Comparison of ENCODE assay signal across 1 cellular context in genomic region chr4:40056722-40057539, GRCh38.
TF ChIP-seq lines count a peak whose summit lies in the region.

TSS of gene N4BP2 (plus strand) at chr4:40056850. CDS start at chr4:40097341, 40,491 bp downstream.

TF ChIP-seq in HepG2, 621 proteins besides CTCF, POLR2A, EP300 and RAD21 (continued from another document and continues in another):
- TF ChIP-seq, protein P1, sequence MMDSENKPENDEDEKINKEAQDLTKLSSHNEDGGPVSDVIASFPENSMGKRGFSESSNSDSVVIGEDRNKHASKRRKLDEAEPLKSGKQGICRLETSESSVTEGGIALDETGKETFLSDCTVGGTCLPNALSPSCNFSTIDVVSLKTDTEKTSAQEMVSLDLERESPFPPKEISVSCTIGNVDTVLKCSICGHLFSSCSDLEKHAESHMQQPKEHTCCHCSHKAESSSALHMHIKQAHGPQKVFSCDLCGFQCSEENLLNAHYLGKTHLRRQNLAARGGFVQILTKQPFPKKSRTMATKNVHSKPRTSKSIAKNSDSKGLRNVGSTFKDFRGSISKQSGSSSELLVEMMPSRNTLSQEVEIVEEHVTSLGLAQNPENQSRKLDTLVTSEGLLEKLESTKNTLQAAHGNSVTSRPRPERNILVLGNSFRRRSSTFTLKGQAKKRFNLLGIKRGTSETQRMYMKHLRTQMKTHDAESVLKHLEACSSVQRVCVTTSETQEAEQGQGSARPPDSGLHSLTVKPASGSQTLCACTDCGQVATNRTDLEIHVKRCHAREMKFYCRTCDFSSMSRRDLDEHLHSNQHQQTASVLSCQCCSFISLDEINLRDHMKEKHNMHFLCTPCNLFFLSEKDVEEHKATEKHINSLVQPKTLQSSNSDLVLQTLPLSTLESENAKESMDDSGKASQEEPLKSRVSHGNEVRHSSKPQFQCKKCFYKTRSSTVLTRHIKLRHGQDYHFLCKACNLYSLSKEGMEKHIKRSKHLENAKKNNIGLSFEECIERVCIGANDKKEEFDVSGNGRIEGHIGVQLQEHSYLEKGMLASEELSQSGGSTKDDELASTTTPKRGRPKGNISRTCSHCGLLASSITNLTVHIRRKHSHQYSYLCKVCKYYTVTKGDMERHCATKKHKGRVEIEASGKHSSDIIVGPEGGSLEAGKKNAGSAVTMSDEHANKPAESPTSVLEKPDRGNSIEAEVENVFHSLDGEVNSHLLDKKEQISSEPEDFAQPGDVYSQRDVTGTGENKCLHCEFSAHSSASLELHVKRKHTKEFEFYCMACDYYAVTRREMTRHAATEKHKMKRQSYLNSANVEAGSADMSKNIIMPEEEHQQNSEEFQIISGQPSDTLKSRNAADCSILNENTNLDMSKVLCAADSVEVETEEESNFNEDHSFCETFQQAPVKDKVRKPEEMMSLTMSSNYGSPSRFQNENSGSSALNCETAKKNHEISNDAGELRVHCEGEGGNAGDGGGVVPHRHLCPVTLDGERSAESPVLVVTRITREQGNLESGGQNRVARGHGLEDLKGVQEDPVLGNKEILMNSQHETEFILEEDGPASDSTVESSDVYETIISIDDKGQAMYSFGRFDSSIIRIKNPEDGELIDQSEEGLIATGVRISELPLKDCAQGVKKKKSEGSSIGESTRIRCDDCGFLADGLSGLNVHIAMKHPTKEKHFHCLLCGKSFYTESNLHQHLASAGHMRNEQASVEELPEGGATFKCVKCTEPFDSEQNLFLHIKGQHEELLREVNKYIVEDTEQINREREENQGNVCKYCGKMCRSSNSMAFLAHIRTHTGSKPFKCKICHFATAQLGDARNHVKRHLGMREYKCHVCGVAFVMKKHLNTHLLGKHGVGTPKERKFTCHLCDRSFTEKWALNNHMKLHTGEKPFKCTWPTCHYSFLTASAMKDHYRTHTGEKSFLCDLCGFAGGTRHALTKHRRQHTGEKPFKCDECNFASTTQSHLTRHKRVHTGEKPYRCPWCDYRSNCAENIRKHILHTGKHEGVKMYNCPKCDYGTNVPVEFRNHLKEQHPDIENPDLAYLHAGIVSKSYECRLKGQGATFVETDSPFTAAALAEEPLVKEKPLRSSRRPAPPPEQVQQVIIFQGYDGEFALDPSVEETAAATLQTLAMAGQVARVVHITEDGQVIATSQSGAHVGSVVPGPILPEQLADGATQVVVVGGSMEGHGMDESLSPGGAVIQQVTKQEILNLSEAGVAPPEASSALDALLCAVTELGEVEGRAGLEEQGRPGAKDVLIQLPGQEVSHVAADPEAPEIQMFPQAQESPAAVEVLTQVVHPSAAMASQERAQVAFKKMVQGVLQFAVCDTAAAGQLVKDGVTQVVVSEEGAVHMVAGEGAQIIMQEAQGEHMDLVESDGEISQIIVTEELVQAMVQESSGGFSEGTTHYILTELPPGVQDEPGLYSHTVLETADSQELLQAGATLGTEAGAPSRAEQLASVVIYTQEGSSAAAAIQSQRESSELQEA (CRISPR knock-in tag; IDR thresholded peaks at IDR 0.05; ENCODE audit: not compliant biosample characterization): no peak
- no peak; the same call in 1 of the 2 replicates for TF ChIP-seq HIVEP1 (CRISPR knock-in tag; IDR thresholded peaks at IDR 0.05)
- TF ChIP-seq, protein P2, sequence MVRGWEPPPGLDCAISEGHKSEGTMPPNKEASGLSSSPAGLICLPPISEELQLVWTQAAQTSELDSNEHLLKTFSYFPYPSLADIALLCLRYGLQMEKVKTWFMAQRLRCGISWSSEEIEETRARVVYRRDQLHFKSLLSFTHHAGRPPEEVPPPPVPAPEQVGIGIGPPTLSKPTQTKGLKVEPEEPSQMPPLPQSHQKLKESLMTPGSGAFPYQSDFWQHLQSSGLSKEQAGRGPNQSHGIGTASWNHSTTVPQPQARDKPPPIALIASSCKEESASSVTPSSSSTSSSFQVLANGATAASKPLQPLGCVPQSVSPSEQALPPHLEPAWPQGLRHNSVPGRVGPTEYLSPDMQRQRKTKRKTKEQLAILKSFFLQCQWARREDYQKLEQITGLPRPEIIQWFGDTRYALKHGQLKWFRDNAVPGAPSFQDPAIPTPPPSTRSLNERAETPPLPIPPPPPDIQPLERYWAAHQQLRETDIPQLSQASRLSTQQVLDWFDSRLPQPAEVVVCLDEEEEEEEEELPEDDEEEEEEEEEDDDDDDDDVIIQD (CRISPR knock-in tag; IDR thresholded peaks at IDR 0.05; ENCODE audit: low read depth): no peak
- no peak for TF ChIP-seq KDM5A (IDR thresholded peaks at IDR 0.05; ENCODE audit: borderline replicate concordance, low read length)
- TF ChIP-seq ZSCAN25 (CRISPR knock-in tag; IDR thresholded peaks at IDR 0.05): 0 out of 2 replicates have a peak, but pooled peaks have one; percentile 37
- TF ChIP-seq, protein P3, sequence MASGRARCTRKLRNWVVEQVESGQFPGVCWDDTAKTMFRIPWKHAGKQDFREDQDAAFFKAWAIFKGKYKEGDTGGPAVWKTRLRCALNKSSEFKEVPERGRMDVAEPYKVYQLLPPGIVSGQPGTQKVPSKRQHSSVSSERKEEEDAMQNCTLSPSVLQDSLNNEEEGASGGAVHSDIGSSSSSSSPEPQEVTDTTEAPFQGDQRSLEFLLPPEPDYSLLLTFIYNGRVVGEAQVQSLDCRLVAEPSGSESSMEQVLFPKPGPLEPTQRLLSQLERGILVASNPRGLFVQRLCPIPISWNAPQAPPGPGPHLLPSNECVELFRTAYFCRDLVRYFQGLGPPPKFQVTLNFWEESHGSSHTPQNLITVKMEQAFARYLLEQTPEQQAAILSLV (CRISPR knock-in tag; IDR thresholded peaks at IDR 0.05; ENCODE audit: borderline replicate concordance): peak; percentile 82; the same call in 1 of the 2 replicates
- peak; percentile 70; the same call in 1 of the 2 replicates for TF ChIP-seq ARHGAP35 (CRISPR knock-in tag; IDR thresholded peaks at IDR 0.05; ENCODE audit: borderline replicate concordance)
- TF ChIP-seq SOX5 (CRISPR knock-in tag; IDR thresholded peaks at IDR 0.05; ENCODE audit: borderline replicate concordance): peak; percentile 12; the same call in 1 of the 2 replicates
- TF ChIP-seq SIX1 (CRISPR knock-in tag; IDR thresholded peaks at IDR 0.05; ENCODE audit: borderline replicate concordance): no peak
- TF ChIP-seq ZFP36L1 (CRISPR knock-in tag; IDR thresholded peaks at IDR 0.05): peak; percentile 55
- TF ChIP-seq ZNF446 (CRISPR knock-in tag; IDR thresholded peaks at IDR 0.05): peak; percentile 93; the same call in 1 of the 2 replicates
- TF ChIP-seq IKZF1 (IDR thresholded peaks at IDR 0.05): no peak
- no peak for TF ChIP-seq ZNF33A (CRISPR knock-in tag; IDR thresholded peaks at IDR 0.05; ENCODE audit: borderline replicate concordance)
- peak; percentile 91; the same call in 1 of the 2 replicates for TF ChIP-seq ZNF564 (CRISPR knock-in tag; IDR thresholded peaks at IDR 0.05)
- 0 out of 4 replicates have a peak, but pooled peaks of 1 of the 2 experiments have one; percentile 21 for TF ChIP-seq KLF16 (CRISPR knock-in tag; IDR thresholded peaks at IDR 0.05)
- no peak for TF ChIP-seq ZNF34 (CRISPR knock-in tag; IDR thresholded peaks at IDR 0.05; ENCODE audit: borderline replicate concordance)
- peak; percentile 48 for TF ChIP-seq HNRNPLL (IDR thresholded peaks at IDR 0.05; ENCODE audit: low read depth, low read length, poor library complexity, severe bottlenecking)
- no peak for TF ChIP-seq ZNF335 (CRISPR knock-in tag; IDR thresholded peaks at IDR 0.05)
- TF ChIP-seq ATF7-NPFF (CRISPR knock-in tag; IDR thresholded peaks at IDR 0.05; ENCODE audit: low read depth): peak; percentile 97
- TF ChIP-seq KAT2B (IDR thresholded peaks at IDR 0.05; ENCODE audit: borderline replicate concordance, low read depth, low read length): no peak
- TF ChIP-seq HNRNPUL1 (IDR thresholded peaks at IDR 0.05; ENCODE audit: low read depth, low read length): no peak; the same call in 1 of the 2 replicates
- no peak for TF ChIP-seq GZF1 (CRISPR knock-in tag; IDR thresholded peaks at IDR 0.05)
- TF ChIP-seq THAP11 (CRISPR knock-in tag; IDR thresholded peaks at IDR 0.05): no peak; the same call in 1 of the 2 replicates
- TF ChIP-seq SNAPC4 (CRISPR knock-in tag; IDR thresholded peaks at IDR 0.05): no peak
- peak; percentile 43 for TF ChIP-seq FOXO1 (CRISPR knock-in tag; IDR thresholded peaks at IDR 0.05)
- TF ChIP-seq NFE2 (CRISPR knock-in tag; IDR thresholded peaks at IDR 0.05): no peak
- no peak for TF ChIP-seq CHD4 (IDR thresholded peaks at IDR 0.05; ENCODE audit: borderline replicate concordance, low read length)
- TF ChIP-seq TBX3 (IDR thresholded peaks at IDR 0.05; ENCODE audit: borderline replicate concordance): peak; percentile 43; the same call in 1 of the 2 replicates
- no peak; the same call in 1 of the 2 replicates for TF ChIP-seq SP2 (CRISPR knock-in tag; IDR thresholded peaks at IDR 0.05)
- TF ChIP-seq BORCS8-MEF2B (CRISPR knock-in tag; IDR thresholded peaks at IDR 0.05): peak; percentile 87
- no peak; the same call in 1 of the 2 replicates for TF ChIP-seq HIC2 (CRISPR knock-in tag; IDR thresholded peaks at IDR 0.05; ENCODE audit: low read depth)
- no peak for TF ChIP-seq ZNF576 (CRISPR knock-in tag; IDR thresholded peaks at IDR 0.05)
- TF ChIP-seq ZSCAN31 (CRISPR knock-in tag; IDR thresholded peaks at IDR 0.05; ENCODE audit: low read depth): peak; percentile 68
- TF ChIP-seq JUN (CRISPR knock-in tag; IDR thresholded peaks at IDR 0.05): no peak
- TF ChIP-seq ZMYM2 (CRISPR knock-in tag; IDR thresholded peaks at IDR 0.05): no peak
- TF ChIP-seq ZSCAN21 (CRISPR knock-in tag; IDR thresholded peaks at IDR 0.05; ENCODE audit: borderline replicate concordance): peak; percentile 87
- TF ChIP-seq SNAI1 (CRISPR knock-in tag; IDR thresholded peaks at IDR 0.05; ENCODE audit: borderline replicate concordance): no peak
- peak; percentile 33; the same call in 1 of the 2 replicates for TF ChIP-seq REXO4 (CRISPR knock-in tag; IDR thresholded peaks at IDR 0.05; ENCODE audit: borderline replicate concordance)
- TF ChIP-seq ATF4 (CRISPR knock-in tag; IDR thresholded peaks at IDR 0.05): no peak
